ENCODE assay signal across 27 cellular contexts in genomic region chr12:60211244-60211643, GRCh38.
"Had no signal": no experiment of that assay in that cellular context is flagged by ENCODE, and none has a peak within 500 bp of the region (broad histone marks: within the 10 kb centered on the region; RNA-seq: fewer than 3 reads in every experiment).

No MANE protein-coding gene starts in this region.

- H3K4me3 ChIP-seq: stomach, suprapubic skin, testis, thoracic aorta, thyroid gland, tibial artery, tibial nerve, transverse colon, upper lobe of left lung, upper lobe of right lung, uterus, vagina had no signal

- H3K9me3 ChIP-seq: testis, thoracic aorta, thyroid gland, tibial artery, tibial nerve, transverse colon, upper lobe of left lung, upper lobe of right lung, uterus, vagina had no signal

- H3K36me3 ChIP-seq: stomach, suprapubic skin, thoracic aorta, thyroid gland, tibial artery, tibial nerve, transverse colon, upper lobe of left lung, upper lobe of right lung, uterus, vagina had no signal

- DNase-seq: stimulated activated CD4-positive, alpha-beta T cell treated with anti-CD3 and anti-CD28 coated beads, Interleukin-2, amount 100 ng/mL, for 48 hours; stimulated activated CD4-positive, alpha-beta T cell treated with anti-CD3 and anti-CD28 coated beads, Interleukin-4, amount 100 ng/mL, for 1 hour; stimulated activated CD4-positive, alpha-beta T cell treated with anti-CD3 and anti-CD28 coated beads, Interleukin-4, amount 100 ng/mL, for 24 hours; stimulated activated CD4-positive, alpha-beta T cell treated with anti-CD3 and anti-CD28 coated beads, Interleukin-4, amount 100 ng/mL, for 4 hours; stimulated activated CD8-positive, alpha-beta memory T cell treated with anti-CD3 and anti-CD28 coated beads, Interleukin-4, amount 100 ng/mL, for 48 hours; stimulated activated naive B cell treated with anti-CD40 and anti-IgM and Interleukin-4, amounts not matched to agents 10 μg/mL and 1 μg/mL and 100 μg/mL, for 72 hours; stimulated activated naive CD4-positive, alpha-beta T cell; stimulated activated naive CD4-positive, alpha-beta T cell treated with Interleukin-2 at 50 U/mL for 16 hours; stimulated activated naive CD8-positive, alpha-beta T cell treated with anti-CD3 and anti-CD28 coated beads, Interleukin-15, amount 100 ng/mL, for 72 hours; stimulated activated naive CD8-positive, alpha-beta T cell treated with anti-CD3 and anti-CD28 coated beads, Interleukin-15, Interleukin-2, amounts not matched to agents 100 U/mL and 50 U/mL, for 24 hours; stomach; substantia nigra; testis; thyroid gland; tibial artery; transverse colon; trophoblast cell; upper lobe of left lung; upper lobe of right lung; uterus had no signal

- ATAC-seq: stimulated activated effector memory CD8-positive, alpha-beta T cell treated with anti-CD3 and anti-CD28 coated beads, Interleukin-12 subunit alpha, Interleukin-12 subunit beta, amount 100 ng/mL, for 72 hours; stimulated activated memory B cell treated with anti-CD40 and anti-IgM and Interleukin-4, amounts not matched to agents 10 μg/mL and 1 μg/mL and 100 μg/mL, for 72 hours; stimulated activated naive B cell treated with anti-CD40 and anti-IgM and Interleukin-4, amounts not matched to agents 10 μg/mL and 1 μg/mL and 100 μg/mL, for 72 hours; stimulated activated naive CD8-positive, alpha-beta T cell treated with anti-CD3 and anti-CD28 coated beads, Interleukin-15, amount 100 ng/mL, for 72 hours; stimulated activated naive CD8-positive, alpha-beta T cell treated with anti-CD3 and anti-CD28 coated beads, Interleukin-15, Interleukin-2, amounts not matched to agents 100 U/mL and 50 U/mL, for 24 hours; upper lobe of right lung had no signal

- H3K27ac ChIP-seq: stomach, suprapubic skin, testis, thoracic aorta, thyroid gland, tibial artery, tibial nerve, transverse colon, upper lobe of left lung, upper lobe of right lung, uterus, vagina had no signal

- H3K4me1 ChIP-seq: stomach, suprapubic skin, testis, thyroid gland, tibial artery, tibial nerve, transverse colon, upper lobe of left lung, upper lobe of right lung, uterus, vagina had no signal

- H3K27me3 ChIP-seq: stomach, suprapubic skin, testis, thyroid gland, tibial artery, tibial nerve, transverse colon, upper lobe of left lung, upper lobe of right lung, uterus, vagina had no signal

- FAIRE-seq: urothelium cell line had no signal
